ENCODE assay signal across 8 cellular contexts in the genomic region with DNA sequence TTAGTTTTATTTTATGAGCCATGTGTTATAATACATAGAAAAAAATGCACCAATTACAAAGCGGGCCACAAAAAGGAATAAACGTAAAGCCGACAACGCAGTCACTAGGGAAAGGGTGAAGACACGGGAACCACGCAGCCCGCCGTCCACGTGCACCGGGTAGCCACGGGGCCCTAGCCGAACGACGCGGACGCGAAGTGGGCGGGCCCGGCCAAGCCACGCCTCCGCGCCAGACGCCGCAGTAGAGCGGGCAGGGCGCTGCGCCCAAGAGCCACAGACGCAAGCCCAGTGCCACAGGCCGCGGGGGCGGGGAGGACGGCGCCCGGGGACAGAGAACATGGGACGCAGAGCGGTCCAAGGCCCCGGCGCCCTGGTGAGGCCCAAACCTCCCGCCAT. TPM values are rescaled to one million over a fixed set of nuclear protein-coding genes. Genes with fewer than 3 reads are reported as not detected.
DNase-seq lines count a peak whose midpoint lies in the region; ATAC-seq and TF ChIP-seq lines count a peak whose summit lies in the region.

A gene with protein sequence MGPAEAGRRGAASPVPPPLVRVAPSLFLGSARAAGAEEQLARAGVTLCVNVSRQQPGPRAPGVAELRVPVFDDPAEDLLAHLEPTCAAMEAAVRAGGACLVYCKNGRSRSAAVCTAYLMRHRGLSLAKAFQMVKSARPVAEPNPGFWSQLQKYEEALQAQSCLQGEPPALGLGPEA (plus strand): TSS at position 274 of the 396 bp plus-strand sequence. CDS start 328 bp downstream, outside the sequence.

- intact Hi-C loops in colonic mucosa (cut with DNase I), result no loop called here
- intact Hi-C loops in left lung (cut with DNase I), result no loop called here

- no peak for TF ChIP-seq CTCF in colonic mucosa (IDR thresholded peaks at IDR 0.05)
- TF ChIP-seq CTCF in left lung (IDR thresholded peaks at IDR 0.05), result no peak

- H3K36me3 ChIP-seq in colonic mucosa (no peaks in the 10 kb centered on the region), left lung (no peaks in the 10 kb centered on the region)

- H3K27ac ChIP-seq in colonic mucosa, result peak within 1 kb of the TSS; percentile 98
- peak within 1 kb of the TSS; percentile 96 to 98 for H3K27ac ChIP-seq in left lung

- peak within 1 kb of the TSS; percentile 83 to 87 for H3K9ac ChIP-seq in colonic mucosa (ENCODE audit: low read depth in 2 of 2, low read length in 2 of 2)

- DNase-seq in AML-193 (lab: John Stamatoyannopoulos, UW) (peak; percentile 83 to 85), NCI-H460 (ENCODE audit: extremely low read depth, low read depth) (peak; percentile 88), colonic mucosa (peak; percentile 93), left lung (peak; percentile 94 to 99)
- DNase-seq in activated CD4-positive, alpha-beta T cell treated with anti-CD3 and anti-CD28 coated beads for 4 hours, result peak; percentile 84 to 88
- DNase-seq in stimulated activated CD4-positive, alpha-beta T cell treated with anti-CD3 and anti-CD28 coated beads, Interleukin-4, amount 100 ng/mL, for 1 hour, result peak; percentile 90

- ATAC-seq in GM18909 (IDR thresholded peaks at IDR 0.05; ENCODE audit: poor library complexity, unreplicated experiment) (peak; percentile 62), HG03135 (IDR thresholded peaks at IDR 0.05; ENCODE audit: unreplicated experiment) (peak; percentile 55), left lung (peak; percentile 84)

- H3K9me3 ChIP-seq in colonic mucosa (no peaks in the 10 kb centered on the region), left lung (no peaks in the 10 kb centered on the region)

- H3K4me1 ChIP-seq in colonic mucosa (peaks cover 28% of the 10 kb centered on the region), left lung (peaks cover 28 to 75% of the 10 kb centered on the region in 2 donors)

- H3K4me3 ChIP-seq in colonic mucosa, result peak within 1 kb of the TSS; percentile 83
- peak within 1 kb of the TSS; percentile 69 to 78 for H3K4me3 ChIP-seq in left lung

- H3K27me3 ChIP-seq in colonic mucosa (no peaks in the 10 kb centered on the region), left lung (peaks cover 0 to 6% of the 10 kb centered on the region in 2 donors)

RNA-seq across cellular contexts. Expression of the gene that starts here (rescaled TPM):
- total RNA-seq in NCI-H460 (2014; rRNA removed; shearing (Covaris generic)), result 4.7 and 4.9 TPM in 2 replicates
- polyA plus RNA-seq in NCI-H460 (2014; cell fraction: nucleus; rRNA removed), result 18.0 and 19.4 TPM in 2 replicates
- 1 to 10 TPM; 3.9 to 5.3 TPM for total RNA-seq in colonic mucosa
- 1 to 10 TPM; 2.4 to 3.5 TPM for total RNA-seq in left lung

Comparison
In these comparisons a context has a peak if more than half of its experiments do, and no peak if none do; other contexts are left out.
1. Peak in every context shown above with its lines: DNase-seq, ATAC-seq, H3K4me3 ChIP-seq and H3K27ac ChIP-seq.